21 cellular contexts compared by ENCODE assay signal in genomic region chr15:60535265-60535664, GRCh38. TPM values are rescaled to one million over a fixed set of nuclear protein-coding genes. Genes with fewer than 3 reads are reported as not detected.
DNase-seq lines count a peak whose midpoint lies in the region; ATAC-seq and TF ChIP-seq lines count a peak whose summit lies in the region.
"Had no signal": no experiment of that assay in that cellular context is flagged by ENCODE, and none has a peak within 500 bp of the region (broad histone marks: within the 10 kb centered on the region; RNA-seq: fewer than 3 reads in every experiment).

No MANE protein-coding gene starts in this region.

- no peaks in the 10 kb centered on the region for H3K9me3 Mint-ChIP-seq in CD8-positive, alpha-beta memory T cell
- H3K9me3 Mint-ChIP-seq in activated T-helper 17 cell treated with anti-CD3 and anti-CD28 coated beads, Interleukin-2, amount 50 U/mL, for 72 hours = no peaks in the 10 kb centered on the region
- H3K9me3 Mint-ChIP-seq in natural killer cell treated with Interleukin-12 subunit alpha and Interleukin-12 subunit beta and Interleukin-15 and Interleukin-18, amount 100 ng/mL, for 72 hours = no peaks in the 10 kb centered on the region
- H3K9me3 Mint-ChIP-seq: IgD-negative memory B cell, T-cell had no signal

- peak overlapping the region in 4 of 7 donors; percentile 8 to 29 (median 14) for H3K4me3 Mint-ChIP-seq in CD8-positive, alpha-beta memory T cell
- peak overlapping the region; percentile 41 for H3K4me3 Mint-ChIP-seq in activated T-helper 17 cell treated with anti-CD3 and anti-CD28 coated beads, Interleukin-2, amount 50 U/mL, for 72 hours
- H3K4me3 Mint-ChIP-seq in natural killer cell treated with Interleukin-12 subunit alpha and Interleukin-12 subunit beta and Interleukin-15 and Interleukin-18, amount 100 ng/mL, for 72 hours = peak overlapping the region; percentile 11
- H3K4me3 Mint-ChIP-seq: IgD-negative memory B cell, T-cell had no signal

- no peaks in the 10 kb centered on the region for H3K9me3 ChIP-seq in CD8-positive, alpha-beta memory T cell (ENCODE audit: low read length)
- H3K9me3 ChIP-seq: BLaER1, Peyer's patch had no signal

- peaks cover 63% of the 10 kb centered on the region for H3K4me1 ChIP-seq in CD8-positive, alpha-beta memory T cell (ENCODE audit: insufficient read depth, low read length)
- H3K4me1 ChIP-seq: BLaER1, Peyer's patch had no signal

- peak in 2 of 3 experiments; percentile 18 to 74 for DNase-seq in NCI-H1417 (lab: John Stamatoyannopoulos, UW)
- DNase-seq in NCI-H1417 treated with DMSO at 0.1 percent for 48 hours (lab: John Stamatoyannopoulos, UW) = no peak
- no peak for DNase-seq in CD8-positive, alpha-beta memory T cell
- no peak for DNase-seq in natural killer cell treated with Interleukin-12 subunit alpha and Interleukin-12 subunit beta and Interleukin-15 and Interleukin-18, amount 100 ng/mL, for 72 hours (ENCODE audit: low spot score)
- DNase-seq in medulla oblongata (ENCODE audit: extremely low spot score) = no peak
- DNase-seq in GM10248 (ENCODE audit: extremely low spot score) = no peak
- no peak for DNase-seq in posterior vena cava (ENCODE audit: low spot score)
- DNase-seq: 8988T, EL, NCI-H1436, NCI-H2029, NCI-H510A, NCI-H82, Peyer's patch, T-cell had no signal

- POLR2A ChIA-PET in CD8-positive, alpha-beta memory T cell (lab: Charles Lee) = no interaction called here
- POLR2A ChIA-PET in GM10248 (lab: Yijun Ruan, JAX) = no interaction called here

- peaks cover 0 to 50% (median 3%) of the 10 kb centered on the region in 3 donors for H3K36me3 Mint-ChIP-seq in CD8-positive, alpha-beta memory T cell
- peaks cover 96% of the 10 kb centered on the region for H3K36me3 Mint-ChIP-seq in activated T-helper 17 cell treated with anti-CD3 and anti-CD28 coated beads, Interleukin-2, amount 50 U/mL, for 72 hours (ENCODE audit: low read depth)
- peaks cover 14% of the 10 kb centered on the region for H3K36me3 Mint-ChIP-seq in natural killer cell treated with Interleukin-12 subunit alpha and Interleukin-12 subunit beta and Interleukin-15 and Interleukin-18, amount 100 ng/mL, for 72 hours

- peak overlapping the region in 7 of 8 donors; percentile 44 to 99 (median 52) for H3K27ac Mint-ChIP-seq in CD8-positive, alpha-beta memory T cell
- peak overlapping the region; percentile 51 for H3K27ac Mint-ChIP-seq in activated T-helper 17 cell treated with anti-CD3 and anti-CD28 coated beads, Interleukin-2, amount 50 U/mL, for 72 hours
- H3K27ac Mint-ChIP-seq in natural killer cell treated with Interleukin-12 subunit alpha and Interleukin-12 subunit beta and Interleukin-15 and Interleukin-18, amount 100 ng/mL, for 72 hours = peak overlapping the region; percentile 93 to 97

- H3K27me3 ChIP-seq in CD8-positive, alpha-beta memory T cell (ENCODE audit: insufficient read depth, low read length, poor library complexity, severe bottlenecking) = no peaks in the 10 kb centered on the region
- H3K27me3 ChIP-seq: BLaER1, Peyer's patch had no signal

- no peak for TF ChIP-seq CTCF in GM10248 (IDR thresholded peaks at IDR 0.05; ENCODE audit: control extremely low read depth, extremely low read depth, low read depth, missing control alignments)

- no peaks in the 10 kb centered on the region for H3K27me3 Mint-ChIP-seq in CD8-positive, alpha-beta memory T cell
- no peaks in the 10 kb centered on the region for H3K27me3 Mint-ChIP-seq in activated T-helper 17 cell treated with anti-CD3 and anti-CD28 coated beads, Interleukin-2, amount 50 U/mL, for 72 hours
- no peaks in the 10 kb centered on the region for H3K27me3 Mint-ChIP-seq in natural killer cell treated with Interleukin-12 subunit alpha and Interleukin-12 subunit beta and Interleukin-15 and Interleukin-18, amount 100 ng/mL, for 72 hours
- H3K27me3 Mint-ChIP-seq: IgD-negative memory B cell, T-cell had no signal

- CTCF ChIA-PET in CD8-positive, alpha-beta memory T cell (lab: Charles Lee) = interaction anchor here (1.0 kb wide), 1 partner anchor 9 kb away, joined by 3 read pairs; no protein-coding TSS in a partner anchor
- CTCF ChIA-PET in GM10248 (lab: Yijun Ruan, JAX) = no interaction called here

- peaks cover 88 to 99% (median 97%) of the 10 kb centered on the region in 3 donors for H3K4me1 Mint-ChIP-seq in CD8-positive, alpha-beta memory T cell
- peaks cover 73% of the 10 kb centered on the region for H3K4me1 Mint-ChIP-seq in activated T-helper 17 cell treated with anti-CD3 and anti-CD28 coated beads, Interleukin-2, amount 50 U/mL, for 72 hours
- peaks cover 72 to 88% of the 10 kb centered on the region in 2 donors for H3K4me1 Mint-ChIP-seq in natural killer cell treated with Interleukin-12 subunit alpha and Interleukin-12 subunit beta and Interleukin-15 and Interleukin-18, amount 100 ng/mL, for 72 hours (ENCODE audit: low read depth in 2 of 2)

- intact Hi-C loops in posterior vena cava (cut with DNase I) = no loop called here

- peaks cover 4% of the 10 kb centered on the region for H3K36me3 ChIP-seq in CD8-positive, alpha-beta memory T cell (ENCODE audit: insufficient read depth, low read length)
- H3K36me3 ChIP-seq: BLaER1, Peyer's patch had no signal

- no peak for ATAC-seq in activated T-helper 17 cell treated with anti-CD3 and anti-CD28 coated beads, Interleukin-2, amount 50 U/mL, for 72 hours (replicated peaks)
- no peak for ATAC-seq in natural killer cell treated with Interleukin-12 subunit alpha and Interleukin-12 subunit beta and Interleukin-15 and Interleukin-18, amount 100 ng/mL, for 72 hours
- ATAC-seq: HCT116, T-cell had no signal

- H3K4me3 ChIP-seq in CD8-positive, alpha-beta memory T cell (ENCODE audit: low read length) = no peak overlapping the region
- H3K4me3 ChIP-seq: BLaER1, Peyer's patch, SK-N-MC had no signal

- no peak overlapping the region for H3K27ac ChIP-seq in CD8-positive, alpha-beta memory T cell (ENCODE audit: low read depth, low read length)
- H3K27ac ChIP-seq: BLaER1, HL-60, Peyer's patch, SK-N-MC had no signal

RNA-seq across cellular contexts. Expression of gene ICE2, which starts 56.3 kb away (rescaled TPM):
- total RNA-seq in CD8-positive, alpha-beta memory T cell = 10 to 100 TPM; 51.7 to 59.5 TPM
- polyA plus RNA-seq in CD8-positive, alpha-beta memory T cell = 57.5 TPM
- total RNA-seq in activated T-helper 17 cell treated with anti-CD3 and anti-CD28 coated beads, Interleukin-2, amount 50 U/mL, for 72 hours = 10 to 100 TPM; 46.0 to 69.3 TPM
- 10 to 100 TPM; 38.9 to 79.4 TPM for total RNA-seq in natural killer cell treated with Interleukin-12 subunit alpha and Interleukin-12 subunit beta and Interleukin-15 and Interleukin-18, amount 100 ng/mL, for 72 hours
- 10 to 100 TPM; 42.6 to 43.6 TPM for total RNA-seq in posterior vena cava

Comparison
In these comparisons a context has a peak if more than half of its experiments do, and no peak if none do; other contexts are left out.
1. DNase-seq: peak in NCI-H1417 (2 of 3); none in NCI-H1417 treated with DMSO at 0.1 percent for 48 hours (single experiment), CD8-positive, alpha-beta memory T cell (0 of 5), natural killer cell treated with Interleukin-12 subunit alpha and Interleukin-12 subunit beta and Interleukin-15 and Interleukin-18, amount 100 ng/mL, for 72 hours (single experiment), medulla oblongata (single experiment), GM10248 (single experiment) and posterior vena cava (single experiment).
2. Peak in every context shown above with its lines, with median percentiles within 50 percentile points of each other: H3K27ac Mint-ChIP-seq and H3K4me3 Mint-ChIP-seq.